11 cellular contexts compared by ENCODE assay signal in the genomic region with DNA sequence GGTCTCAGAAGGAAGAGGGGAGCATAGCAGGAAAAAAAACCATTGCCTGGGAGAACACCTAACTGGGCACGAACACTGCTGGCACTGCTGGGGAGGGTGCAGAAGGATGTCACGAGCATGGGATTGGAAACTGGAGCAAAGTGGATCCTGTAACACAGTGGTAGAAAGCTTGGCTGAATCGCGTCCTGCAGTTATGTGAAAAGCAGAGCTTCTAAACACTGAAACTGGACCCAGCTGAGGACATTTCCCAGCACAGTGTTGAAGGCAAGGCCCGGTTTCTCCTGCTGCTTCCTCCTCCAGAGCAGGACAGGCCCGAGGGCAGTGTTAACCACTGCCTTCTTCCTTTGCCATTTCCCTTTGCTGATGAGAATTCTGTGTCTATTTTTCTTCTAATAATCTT. TPM values are rescaled to one million over a fixed set of nuclear protein-coding genes. Genes with fewer than 3 reads are reported as not detected.
DNase-seq lines count a peak whose midpoint lies in the region; ATAC-seq and TF ChIP-seq lines count a peak whose summit lies in the region.
"Had no signal": no experiment of that assay in that cellular context is flagged by ENCODE, and none has a peak within 500 bp of the region (broad histone marks: within the 10 kb centered on the region; RNA-seq: fewer than 3 reads in every experiment).

No MANE protein-coding gene starts in this region.

- H3K27me3 Mint-ChIP-seq in activated T-cell treated with anti-CD3 and anti-CD28 coated beads, Interleukin-2, amount 50 U/mL, for 24 hours, result no peaks in the 10 kb centered on the region
- no peaks in the 10 kb centered on the region for H3K27me3 Mint-ChIP-seq in activated T-cell treated with anti-CD3 and anti-CD28 coated beads, Interleukin-2, amount 50 U/mL, for 4 hours (ENCODE audit: low read depth)
- H3K27me3 Mint-ChIP-seq in glutamatergic neuron (ENCODE audit: unreplicated experiment), result peaks cover 2% of the 10 kb centered on the region

- H3K9ac ChIP-seq in mucosa of rectum (ENCODE audit: low read depth in 1 of 2, low read length in 2 of 2), result peak overlapping the region in 1 of 2 donors; percentile 14

- 59 to 62% methylated on average over 6 of the region's 6 CpGs for WGBS in upper lobe of left lung, 2 donors

- H3K4me1 Mint-ChIP-seq in activated T-cell treated with anti-CD3 and anti-CD28 coated beads, Interleukin-2, amount 50 U/mL, for 24 hours (ENCODE audit: low read depth), result peaks cover 88% of the 10 kb centered on the region
- H3K4me1 Mint-ChIP-seq in activated T-cell treated with anti-CD3 and anti-CD28 coated beads, Interleukin-2, amount 50 U/mL, for 4 hours (ENCODE audit: low read depth), result peaks cover 84% of the 10 kb centered on the region
- H3K4me1 Mint-ChIP-seq in glutamatergic neuron (ENCODE audit: low read depth, unreplicated experiment), result peaks cover 38% of the 10 kb centered on the region

- no peaks in the 10 kb centered on the region for H3K27me3 ChIP-seq in dorsolateral prefrontal cortex
- H3K27me3 ChIP-seq in mucosa of rectum (ENCODE audit: control insufficient read depth in 2 of 2, insufficient read depth in 2 of 2, low read length in 2 of 2), result no peaks in the 10 kb centered on the region
- H3K27me3 ChIP-seq in upper lobe of left lung, result no peaks in the 10 kb centered on the region
- H3K27me3 ChIP-seq: esophagus muscularis mucosa had no signal

- H3K9me3 Mint-ChIP-seq in activated T-cell treated with anti-CD3 and anti-CD28 coated beads, Interleukin-2, amount 50 U/mL, for 24 hours, result no peaks in the 10 kb centered on the region
- no peaks in the 10 kb centered on the region for H3K9me3 Mint-ChIP-seq in activated T-cell treated with anti-CD3 and anti-CD28 coated beads, Interleukin-2, amount 50 U/mL, for 4 hours
- peaks cover 9% of the 10 kb centered on the region for H3K9me3 Mint-ChIP-seq in glutamatergic neuron (ENCODE audit: unreplicated experiment)

- peaks cover 95% of the 10 kb centered on the region for H3K36me3 Mint-ChIP-seq in activated T-cell treated with anti-CD3 and anti-CD28 coated beads, Interleukin-2, amount 50 U/mL, for 24 hours (ENCODE audit: low read depth)
- peaks cover 45% of the 10 kb centered on the region for H3K36me3 Mint-ChIP-seq in activated T-cell treated with anti-CD3 and anti-CD28 coated beads, Interleukin-2, amount 50 U/mL, for 4 hours (ENCODE audit: insufficient read depth)
- H3K36me3 Mint-ChIP-seq in glutamatergic neuron (ENCODE audit: unreplicated experiment), result peaks cover 14% of the 10 kb centered on the region

- H3K4me1 ChIP-seq in mucosa of rectum (ENCODE audit: control insufficient read depth in 2 of 2, insufficient read depth in 2 of 2, low read length in 2 of 2), result peaks cover 12 to 14% of the 10 kb centered on the region in 2 donors
- H3K4me1 ChIP-seq in upper lobe of left lung, result peaks cover 11 to 46% (median 19%) of the 10 kb centered on the region in 4 donors

- DNase-seq in activated T-cell treated with anti-CD3 and anti-CD28 coated beads, Interleukin-2, amount 50 U/mL, for 24 hours, result peak; percentile 17
- no peak for DNase-seq in activated T-cell treated with anti-CD3 and anti-CD28 coated beads, Interleukin-2, amount 50 U/mL, for 4 hours
- DNase-seq in dorsolateral prefrontal cortex, result peak in 3 of 10 donors; percentile 19 to 43 (median 25)
- peak in 1 of 2 donors; percentile 36 for DNase-seq in upper lobe of left lung
- no peak for DNase-seq in DMS153 treated with DMSO at 0.1 percent for 48 hours (lab: John Stamatoyannopoulos, UW; ENCODE audit: unreplicated experiment)
- DNase-seq in glutamatergic neuron, result no peak
- DNase-seq: left cardiac atrium, small intestine had no signal

- ATAC-seq in activated T-cell treated with anti-CD3 and anti-CD28 coated beads, Interleukin-2, amount 50 U/mL, for 4 hours, result no peak
- ATAC-seq in upper lobe of left lung (ENCODE audit: low FRiP score in 2 of 2) (peak in 1 of 2 donors; percentile 48), HG03342 (IDR thresholded peaks at IDR 0.05; ENCODE audit: unreplicated experiment) (no peak)

- TF ChIP-seq EP300 in upper lobe of left lung (IDR thresholded peaks at IDR 0.05), result no peak

- H3K27ac ChIP-seq in dorsolateral prefrontal cortex (peak overlapping the region in 44 of 59 donors; percentile 1 to 77 (median 38)), mucosa of rectum (ENCODE audit: low read depth in 2 of 2, low read length in 2 of 2) (peak overlapping the region; percentile 19 to 62), upper lobe of left lung (peak overlapping the region; percentile 5 to 67 (median 28))
- H3K27ac ChIP-seq: esophagus muscularis mucosa had no signal

- peak overlapping the region; percentile 72 for H3K27ac Mint-ChIP-seq in activated T-cell treated with anti-CD3 and anti-CD28 coated beads, Interleukin-2, amount 50 U/mL, for 24 hours
- no peak overlapping the region for H3K27ac Mint-ChIP-seq in glutamatergic neuron (ENCODE audit: unreplicated experiment)

- H3K4me3 Mint-ChIP-seq in activated T-cell treated with anti-CD3 and anti-CD28 coated beads, Interleukin-2, amount 50 U/mL, for 24 hours, result no peak overlapping the region
- H3K4me3 Mint-ChIP-seq in activated T-cell treated with anti-CD3 and anti-CD28 coated beads, Interleukin-2, amount 50 U/mL, for 4 hours, result no peak overlapping the region
- H3K4me3 Mint-ChIP-seq in glutamatergic neuron (ENCODE audit: unreplicated experiment), result no peak overlapping the region

- intact Hi-C loops in dorsolateral prefrontal cortex (cut with DNase I), result no loop called here

- H3K36me3 ChIP-seq in mucosa of rectum (ENCODE audit: control insufficient read depth in 2 of 2, insufficient read depth in 2 of 2, low read length in 2 of 2) (peaks cover 4 to 6% of the 10 kb centered on the region in 2 donors), upper lobe of left lung (peaks cover 0 to 26% (median 4%) of the 10 kb centered on the region in 4 donors)

- TF ChIP-seq CTCF in dorsolateral prefrontal cortex (IDR thresholded peaks at IDR 0.05 in 54 of 56, conservative IDR thresholded peaks at IDR 0.05 in 2 of 56; ENCODE audit: low read depth in 1 of 56, partially characterized antibody in 56 of 56) (no peak), upper lobe of left lung (IDR thresholded peaks at IDR 0.05) (no peak), glutamatergic neuron (IDR thresholded peaks at IDR 0.05; ENCODE audit: partially characterized antibody, unreplicated experiment) (no peak)

- TF ChIP-seq POLR2A in upper lobe of left lung (IDR thresholded peaks at IDR 0.05), result no peak

- no peaks in the 10 kb centered on the region for H3K9me3 ChIP-seq in mucosa of rectum (ENCODE audit: control insufficient read depth in 2 of 2, low read length in 2 of 2)
- no peaks in the 10 kb centered on the region for H3K9me3 ChIP-seq in upper lobe of left lung
- H3K9me3 ChIP-seq: esophagus muscularis mucosa had no signal

- H3K4me3 ChIP-seq in dorsolateral prefrontal cortex (peak overlapping the region in 2 of 59 donors; percentile 1 to 26), mucosa of rectum (ENCODE audit: low read length in 2 of 2) (no peak overlapping the region), upper lobe of left lung (no peak overlapping the region)
- H3K4me3 ChIP-seq: esophagus muscularis mucosa had no signal

RNA-seq across cellular contexts. Expression of a gene that starts 6.7 kb away (rescaled TPM):
- 10 to 100 TPM; 58.8 to 61.9 (median 61.4) TPM for total RNA-seq in activated T-cell treated with anti-CD3 and anti-CD28 coated beads, Interleukin-2, amount 50 U/mL, for 4 hours
- 100 to 1,000 TPM in 21 of 120 experiments, 10 to 100 TPM in 99; 43.1 to 113 (median 90.4) TPM for total RNA-seq in dorsolateral prefrontal cortex
- 10 to 100 TPM; 31.4 to 80.1 (median 55.5) TPM for total RNA-seq in upper lobe of left lung
- total RNA-seq in glutamatergic neuron (ENCODE audit: unreplicated experiment), result 218 TPM

RNA-seq across cellular contexts. Expression of a gene that starts 36.7 kb away (rescaled TPM):
- 10 to 100 TPM; 21.3 to 49.7 (median 46.9) TPM for total RNA-seq in activated T-cell treated with anti-CD3 and anti-CD28 coated beads, Interleukin-2, amount 50 U/mL, for 4 hours
- 1 to 10 TPM in 38 of 120 experiments, under 1 TPM in 28, not detected in 54; 0.41 to 9.7 (median 1.1) TPM for total RNA-seq in dorsolateral prefrontal cortex
- 10 to 100 TPM in 5 of 6 donors, not detected in 1; 13.7 to 28.3 (median 15.4) TPM for total RNA-seq in upper lobe of left lung
- total RNA-seq in glutamatergic neuron (ENCODE audit: unreplicated experiment), result not detected
